Comparison of ENCODE assay signal across 8 cellular contexts in genomic region chrX:147917700-147918694, GRCh38. TPM values are rescaled to one million over a fixed set of nuclear protein-coding genes. Genes with fewer than 3 reads are reported as not detected.
A peak's percentile ranks its signal among the peaks of the same experiment; 100 is the strongest.
DNase-seq lines count a peak whose midpoint lies in the region; ATAC-seq, FAIRE-seq and TF ChIP-seq lines count a peak whose summit lies in the region.

No MANE protein-coding gene starts in this region.

- in situ Hi-C loops in KBM-7 (cut with MboI; ENCODE audit: low pct_unique_long_range_greater_than_20kb, low sequenced_read_pairs) = no loop called here

- H3K4me3 ChIP-seq in suprapubic skin = no peak overlapping the region

- WGBS in suprapubic skin = 63% methylated on average over 10 of the region's 10 CpGs

- intact Hi-C loops in head of caudate nucleus (cut with DNase I) = no loop called here

- H3K27ac ChIP-seq in suprapubic skin = no peak overlapping the region

- no peaks in the 10 kb centered on the region for H3K27me3 ChIP-seq in suprapubic skin

- no peak for TF ChIP-seq CTCF in suprapubic skin (IDR thresholded peaks at IDR 0.05)

- peaks cover 18% of the 10 kb centered on the region for H3K4me1 ChIP-seq in suprapubic skin

- peak; percentile 86 for ATAC-seq in GM21515 (IDR thresholded peaks at IDR 0.05; ENCODE audit: unreplicated experiment)

- FAIRE-seq in GM12891 (lab: Jason Lieb, UNC) = peak; percentile 72

- DNase-seq in GM12891 (ENCODE audit: insufficient read length, low spot score) = peak; percentile 2
- DNase-seq in KBM-7 = peak; percentile 63
- DNase-seq in dermis microvascular lymphatic vessel endothelial cell (ENCODE audit: low read depth in 2 of 2) = peak; percentile 23 to 40
- DNase-seq in cerebellum (ENCODE audit: low spot score) = no peak
- no peak for DNase-seq in suprapubic skin (ENCODE audit: low spot score in 2 of 2)
- no peak for DNase-seq in head of caudate nucleus
- DNase-seq in T1000 (lab: John Stamatoyannopoulos, UW) = no peak

- H3K9me3 ChIP-seq in suprapubic skin = no peaks in the 10 kb centered on the region

- no peaks in the 10 kb centered on the region for H3K36me3 ChIP-seq in suprapubic skin

- TF ChIP-seq EP300 in suprapubic skin (IDR thresholded peaks at IDR 0.05) = no peak

- TF ChIP-seq POLR2A in GM12891 (IDR thresholded peaks at IDR 0.05; ENCODE audit: low read depth, low read length) (no peak), suprapubic skin (IDR thresholded peaks at IDR 0.05) (no peak)

TF ChIP-seq in GM12891, 5 proteins besides CTCF, POLR2A, EP300 and RAD21:
- TF ChIP-seq POLR2AphosphoS5 (IDR thresholded peaks at IDR 0.05; ENCODE audit: low read depth, low read length) (no peak), PAX5 (IDR thresholded peaks at IDR 0.05; ENCODE audit: insufficient read depth, low read length, severe bottlenecking) (no peak), SPI1 (IDR thresholded peaks at IDR 0.05; ENCODE audit: low read depth, low read length) (no peak), POU2F2 (IDR thresholded peaks at IDR 0.05; ENCODE audit: low read depth, low read length) (no peak), TAF1 (IDR thresholded peaks at IDR 0.05; ENCODE audit: low read depth, low read length) (no peak)

RNA-seq across cellular contexts. Expression of gene FMR1, which starts 6.3 kb away (rescaled TPM):
- polyA plus RNA-seq in GM12891 (2012; ENCODE audit: low read depth, missing spikeins) = 14.5 TPM
- total RNA-seq in dermis microvascular lymphatic vessel endothelial cell (22.8 and 27.2 TPM in 2 replicates), cerebellum (66.1 TPM), suprapubic skin (10 to 100 TPM; 20.7 to 73.5 (median 29.2) TPM)

Comparison
In these comparisons a context has a peak if more than half of its experiments do, and no peak if none do; other contexts are left out.
1. DNase-seq: peak in GM12891 (single experiment), KBM-7 (single experiment) and dermis microvascular lymphatic vessel endothelial cell (2 of 2); none in cerebellum (single experiment), suprapubic skin (0 of 2), head of caudate nucleus (0 of 42) and T1000 (single experiment).